ENCODE assay signal across 8 cellular contexts in genomic region chr12:51819851-51820720, GRCh38. TPM values are rescaled to one million over a fixed set of nuclear protein-coding genes. Genes with fewer than 3 reads are reported as not detected.
DNase-seq lines count a peak whose midpoint lies in the region; ATAC-seq and TF ChIP-seq lines count a peak whose summit lies in the region.

No MANE protein-coding gene starts in this region.

- peaks cover 0 to 5% (median 0%) of the 10 kb centered on the region in 3 experiments; a peak in 4 of 7 replicates for H3K36me3 Mint-ChIP-seq in H9 (ENCODE audit: insufficient read depth in 1 of 3, low read depth in 3 of 3)
- no peaks in the 10 kb centered on the region for H3K36me3 Mint-ChIP-seq in T-cell

- H3K14ac ChIP-seq in H9 (ENCODE audit: insufficient read depth, low read length) = no peak overlapping the region

- H3K18ac ChIP-seq in H9 (ENCODE audit: insufficient read length, low read depth, low read length) = no peak overlapping the region

- H4K91ac ChIP-seq in H9 (ENCODE audit: insufficient read length, low read depth, low read length) = no peak overlapping the region

- no peak overlapping the region for H3K23ac ChIP-seq in H9 (ENCODE audit: insufficient read length, low read depth, low read length)

- no peaks in the 10 kb centered on the region for H3K79me1 ChIP-seq in H9 (ENCODE audit: insufficient read depth, low read depth, low read length, poor library complexity, severe bottlenecking)

- no peak overlapping the region for H3K27ac Mint-ChIP-seq in H9
- peak overlapping the region; percentile 39 to 49 for H3K27ac Mint-ChIP-seq in T-cell

- no peak overlapping the region for H2BK20ac ChIP-seq in H9 (ENCODE audit: low read depth, low read length, poor library complexity, severe bottlenecking)

- no peak overlapping the region for H2AK5ac ChIP-seq in H9 (ENCODE audit: insufficient read length, low read length)

- H3K4me1 ChIP-seq in H9 (ENCODE audit: insufficient read depth, low read length) (no peaks in the 10 kb centered on the region), rectal smooth muscle tissue (ENCODE audit: control insufficient read depth, insufficient read depth, low read length) (no peaks in the 10 kb centered on the region)

- CTCF ChIA-PET in AG04450 (lab: Charles Lee) = interaction anchor here (0.7 to 2.6 kb wide), 15 partner anchors 10 to 399 kb away, joined by 3 to 22 read pairs (median 3); no protein-coding TSS in a partner anchor
- CTCF ChIA-PET in T-cell (lab: Charles Lee) = interaction anchor here (0.6 to 1.1 kb wide), 4 partner anchors 135 to 399 kb away, joined by 3 to 6 read pairs (median 3); no protein-coding TSS in a partner anchor

- H3K9me3 Mint-ChIP-seq in H9 (no peaks in the 10 kb centered on the region), T-cell (no peaks in the 10 kb centered on the region)

- WGBS in H9 (ENCODE audit: extremely low coverage, insufficient read length, low lambda C conversion rate) = no CpG with 5 or more reads among the region's 49 CpGs

- no peak overlapping the region for H2BK15ac ChIP-seq in H9 (ENCODE audit: low read depth, low read length)

- H3K9me3 ChIP-seq in AG04450 (ENCODE audit: control insufficient read depth, insufficient read depth, low read length) = peaks cover 2% of the 10 kb centered on the region; the same call in 1 of the 2 replicates
- no peaks in the 10 kb centered on the region for H3K9me3 ChIP-seq in H9 (ENCODE audit: control insufficient read depth, low read depth, low read length)

- peaks cover 7% of the 10 kb centered on the region for H3K23me2 ChIP-seq in H9 (ENCODE audit: insufficient read length, low read depth, low read length, poor library complexity, severe bottlenecking)

- H3K4me3 ChIP-seq in AG04450 (ENCODE audit: low read depth, low read length) (peak overlapping the region; percentile 58), rectal smooth muscle tissue (ENCODE audit: low read length) (peak overlapping the region; percentile 48)

- H3K4me2 ChIP-seq in H9 (ENCODE audit: insufficient read depth, insufficient read length, low read length) = peak overlapping the region; percentile 34

- peak; percentile 63 to 69 (median 65) for ATAC-seq in T-cell (replicated peaks in 1 of 4)
- no peak for ATAC-seq in HG03571 (IDR thresholded peaks at IDR 0.05; ENCODE audit: unreplicated experiment)

- H3K79me2 ChIP-seq in H9 (ENCODE audit: insufficient read depth, low read length) = no peaks in the 10 kb centered on the region

- no peak overlapping the region for H2BK120ac ChIP-seq in H9 (ENCODE audit: low read depth, low read length, poor library complexity, severe bottlenecking)

- no peak overlapping the region for H3K4ac ChIP-seq in H9 (ENCODE audit: low read depth, low read length)

- H3T11ph ChIP-seq in H9 (ENCODE audit: low read length) = no peak overlapping the region

- no peak overlapping the region for H4K5ac ChIP-seq in H9 (ENCODE audit: insufficient read length, low read depth, low read length)

- H2BK5ac ChIP-seq in H9 (ENCODE audit: insufficient read length, low read length) = no peak overlapping the region

- no peak overlapping the region for H3K27ac ChIP-seq in AG04450 (ENCODE audit: low read depth, low read length)
- H3K27ac ChIP-seq in H9 (ENCODE audit: insufficient read length, low read depth, low read length) = no peak overlapping the region
- H3K27ac ChIP-seq in rectal smooth muscle tissue (ENCODE audit: low read depth, low read length) = no peak overlapping the region

- H4K8ac ChIP-seq in H9 (replicated peaks; ENCODE audit: insufficient read length, low read depth, low read length) = no peak overlapping the region

- H3K27me3 Mint-ChIP-seq in H9 (ENCODE audit: low read depth) (peaks cover 43% of the 10 kb centered on the region), T-cell (peaks cover 0 to 5% of the 10 kb centered on the region in 2 donors)

- no peaks in the 10 kb centered on the region for H3K36me3 ChIP-seq in rectal smooth muscle tissue (ENCODE audit: control insufficient read depth, insufficient read depth, low read length)

- no peak overlapping the region for H2BK12ac ChIP-seq in H9 (ENCODE audit: insufficient read length, low read depth, low read length)

- H4K20me1 ChIP-seq in H9 (ENCODE audit: control insufficient read depth, insufficient read depth, insufficient read length) = no peaks in the 10 kb centered on the region

- no peak overlapping the region for H2AFZ ChIP-seq in H9 (ENCODE audit: low read length)

- H3K56ac ChIP-seq in H9 (ENCODE audit: insufficient read length, low read depth, low read length) = no peak overlapping the region

- H3K4me3 Mint-ChIP-seq in H9 (peak overlapping the region; percentile 54 to 74), T-cell (peak overlapping the region; percentile 57 to 75 (median 65))

- DNase-seq in AG04450 (ENCODE audit: low read depth, low spot score) (no peak), H9 (no peak), T-cell (peak in 6 of 34 experiments; percentile 11 to 51 (median 31)), germinal center (ENCODE audit: low spot score) (peak; percentile 52), iPS-NIHi7 (ENCODE audit: extremely low spot score) (no peak)
- no peak for DNase-seq in stimulated activated CD4-positive, alpha-beta T cell treated with anti-CD3 and anti-CD28 coated beads, Interleukin-15, amount 100 ng/mL, for 24 hours

- H3K9ac ChIP-seq in H9 (ENCODE audit: extremely low read depth, insufficient read length, low read length) (no peak overlapping the region), rectal smooth muscle tissue (ENCODE audit: low read length) (no peak overlapping the region)

- POLR2A ChIA-PET in AG04450 (lab: Yijun Ruan, JAX) (interaction anchor here (0.6 to 1.7 kb wide), 2 partner anchors 12 to 19 kb away, joined by 5 read pairs; no protein-coding TSS in a partner anchor), T-cell (lab: Charles Lee) (no interaction called here)

- no peak; the same call in 1 of the 2 replicates for TF ChIP-seq CTCF in AG04450 (IDR thresholded peaks at IDR 0.05; ENCODE audit: low read depth, low read length)
- no peak for TF ChIP-seq CTCF in H9 (conservative IDR thresholded peaks at IDR 0.05)

- H3K27me3 ChIP-seq in AG04450 (ENCODE audit: control insufficient read depth, insufficient read depth, low read length) (no peaks in the 10 kb centered on the region), H9 (ENCODE audit: insufficient read depth, low read length) (peaks cover 2% of the 10 kb centered on the region; the same call in 1 of the 2 replicates), rectal smooth muscle tissue (ENCODE audit: control insufficient read depth, insufficient read depth, low read length) (peaks cover 4% of the 10 kb centered on the region)

- H3K4me1 Mint-ChIP-seq in H9 = peaks cover 40 to 56% of the 10 kb centered on the region in 2 experiments
- peaks cover 19 to 36% (median 32%) of the 10 kb centered on the region in 3 donors for H3K4me1 Mint-ChIP-seq in T-cell

RNA-seq across cellular contexts. Expression of gene FIGNL2, which starts 28.4 kb away (rescaled TPM):
- polyA plus RNA-seq in AG04450 (2011; rRNA removed) = 0.22 and 0.26 TPM in 2 replicates
- 0.74 and 1.3 TPM in 2 replicates for polyA minus RNA-seq in AG04450 (2011; rRNA and poly(A)+ RNA removed)
- total RNA-seq in H9 (2021) (19.5 and 19.7 TPM in 2 replicates), T-cell (1 to 10 TPM; 1.3 to 2.0 (median 1.6) TPM)

Comparison
In these comparisons a context has a peak if more than half of its experiments do, and no peak if none do; other contexts are left out.
1. H3K27ac Mint-ChIP-seq: peak in T-cell (2 of 2); none in H9 (0 of 3).